8 cellular contexts compared by ENCODE assay signal in the genomic region with DNA sequence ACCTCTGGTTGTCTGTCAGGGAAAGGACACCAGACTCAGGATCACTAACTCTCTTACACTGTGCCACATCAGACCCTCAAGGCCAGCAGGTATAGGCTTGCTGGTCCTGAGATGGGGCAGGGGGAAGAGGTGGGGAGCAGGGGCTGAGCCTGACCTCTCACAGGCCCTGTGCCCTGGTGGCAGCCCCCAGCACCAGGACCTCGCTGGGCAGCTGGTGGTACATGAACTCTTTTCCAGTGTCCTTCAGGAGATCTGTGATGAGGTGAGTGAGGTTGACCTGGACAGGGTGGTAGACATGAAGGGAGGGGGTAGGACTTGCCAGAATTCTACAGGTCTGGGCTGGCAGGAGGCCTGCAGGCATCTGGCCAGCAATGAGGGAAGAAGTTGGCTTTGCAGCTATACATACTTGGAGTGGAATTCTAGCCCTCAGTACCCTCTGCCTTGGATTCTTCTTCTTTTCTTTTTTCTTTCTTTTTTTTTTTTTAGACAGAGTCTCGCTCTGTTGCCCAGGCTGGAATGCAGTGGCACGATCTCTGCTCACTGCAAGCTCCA. TPM values are rescaled to one million over a fixed set of nuclear protein-coding genes. Genes with fewer than 3 reads are reported as not detected.
DNase-seq lines count a peak whose midpoint lies in the region; ATAC-seq and TF ChIP-seq lines count a peak whose summit lies in the region.

No MANE protein-coding gene starts in this region.

- no peak for TF ChIP-seq POLR2A in body of pancreas (IDR thresholded peaks at IDR 0.05)

- TF ChIP-seq CTCF in 22Rv1 (IDR thresholded peaks at IDR 0.05), result no peak
- no peak for TF ChIP-seq CTCF in HFFc6 (IDR thresholded peaks at IDR 0.05)
- no peak for TF ChIP-seq CTCF in body of pancreas (IDR thresholded peaks at IDR 0.05)

- 37 to 51% methylated on average over 3 of the region's 3 CpGs for WGBS in body of pancreas, 2 donors

- H3K27me3 Mint-ChIP-seq in HFFc6 (ENCODE audit: insufficient read depth), result no peaks in the 10 kb centered on the region; the same call in 1 of the 2 replicates

- H3K9me3 ChIP-seq in body of pancreas (no peaks in the 10 kb centered on the region), muscle layer of colon (ENCODE audit: low read length) (no peaks in the 10 kb centered on the region)

- no peak for DNase-seq in HFFc6
- peak in 3 of 4 donors; percentile 49 to 80 (median 75) for DNase-seq in body of pancreas
- no peak for DNase-seq in DMS114 treated with DMSO at 0.1 percent for 48 hours (lab: John Stamatoyannopoulos, UW; ENCODE audit: unreplicated experiment)
- no peak for DNase-seq in DMS153 treated with DMSO at 0.1 percent for 48 hours (lab: John Stamatoyannopoulos, UW; ENCODE audit: unreplicated experiment)

- H3K36me3 ChIP-seq in body of pancreas (replicated peaks in 1 of 2; ENCODE audit: insufficient read depth in 1 of 2, low read depth in 2 of 2), result no peaks in the 10 kb centered on the region
- no peaks in the 10 kb centered on the region for H3K36me3 ChIP-seq in muscle layer of colon (ENCODE audit: insufficient read depth, low read length)

- H3K36me3 Mint-ChIP-seq in HFFc6 (ENCODE audit: low read depth), result no peaks in the 10 kb centered on the region; the same call in 1 of the 2 replicates

- H3K4me3 Mint-ChIP-seq in HFFc6, result peak overlapping the region; percentile 87

- intact Hi-C loops in body of pancreas (cut with DNase I), result no loop called here

- H3K27ac ChIP-seq in 22Rv1 (peak overlapping the region; percentile 95), body of pancreas (peak overlapping the region; percentile 86 to 97 (median 92)), muscle layer of colon (ENCODE audit: low read depth, low read length) (peak overlapping the region; percentile 86)

- H3K4me1 ChIP-seq in body of pancreas (peaks cover 74% of the 10 kb centered on the region), muscle layer of colon (ENCODE audit: insufficient read depth, low read length) (peaks cover 46% of the 10 kb centered on the region)

- no peak for ATAC-seq in body of pancreas
- ATAC-seq in HG02571 (IDR thresholded peaks at IDR 0.05; ENCODE audit: unreplicated experiment), result no peak
- ATAC-seq in GM19463 (IDR thresholded peaks at IDR 0.05; ENCODE audit: unreplicated experiment), result no peak

- no peak overlapping the region for H3K4me3 ChIP-seq in body of pancreas
- H3K4me3 ChIP-seq in muscle layer of colon (ENCODE audit: low read depth in 1 of 2, low read length in 2 of 2), result peak overlapping the region in 1 of 2 donors; percentile 89

- peak overlapping the region; percentile 82 for H3K9ac ChIP-seq in muscle layer of colon (ENCODE audit: low read length)

- no peaks in the 10 kb centered on the region for H3K9me3 Mint-ChIP-seq in HFFc6

- no peaks in the 10 kb centered on the region for H3K27me3 ChIP-seq in body of pancreas
- H3K27me3 ChIP-seq in muscle layer of colon (ENCODE audit: control insufficient read depth in 1 of 2, insufficient read depth in 2 of 2, low read length in 2 of 2), result no peaks in the 10 kb centered on the region

- peak overlapping the region; percentile 48; the same call in 1 of the 2 replicates for H3K27ac Mint-ChIP-seq in HFFc6

- H3K4me1 Mint-ChIP-seq in HFFc6 (ENCODE audit: low read depth), result peaks cover 40% of the 10 kb centered on the region

RNA-seq across cellular contexts. Expression of a gene that starts 1.4 kb away (rescaled TPM):
- 10 to 100 TPM; 46.6 to 57.7 (median 53.7) TPM for total RNA-seq in HFFc6 (2021; fragmentation: NEBNext Ultra II Directional; extraction: Animal tissue kit (Norgen Biotek cat#: 25700))
- 10 to 100 TPM; 45.9 to 73.5 TPM for total RNA-seq in body of pancreas

RNA-seq across cellular contexts. Expression of a gene that starts 1.5 kb away (rescaled TPM):
- total RNA-seq in HFFc6 (2021; fragmentation: NEBNext Ultra II Directional; extraction: Animal tissue kit (Norgen Biotek cat#: 25700)), result 10 to 100 TPM; 32.6 to 41.1 (median 39.7) TPM
- total RNA-seq in body of pancreas, result 10 to 100 TPM; 56.3 to 75.2 TPM

RNA-seq across cellular contexts. Expression of a gene that starts 2.9 kb away (rescaled TPM):
- 10 to 100 TPM; 21.7 to 29.5 (median 23.2) TPM for total RNA-seq in HFFc6 (2021; fragmentation: NEBNext Ultra II Directional; extraction: Animal tissue kit (Norgen Biotek cat#: 25700))
- 10 to 100 TPM; 23.6 to 56.7 TPM for total RNA-seq in body of pancreas

RNA-seq across cellular contexts. Expression of a gene that starts 6.9 kb away (rescaled TPM):
- total RNA-seq in HFFc6 (2021; fragmentation: NEBNext Ultra II Directional; extraction: Animal tissue kit (Norgen Biotek cat#: 25700)), result 10 to 100 TPM; 65.1 to 80.6 (median 71.2) TPM
- total RNA-seq in body of pancreas, result 100 to 1,000 TPM in 1 of 2 donors, 10 to 100 TPM in 1; 32.4 to 108 TPM

RNA-seq across cellular contexts. Expression of a gene that starts 13.4 kb away (rescaled TPM):
- total RNA-seq in HFFc6 (2021; fragmentation: NEBNext Ultra II Directional; extraction: Animal tissue kit (Norgen Biotek cat#: 25700)), result 10 to 100 TPM; 54.1 to 95.6 (median 73.1) TPM
- 10 to 100 TPM; 42.0 to 92.6 TPM for total RNA-seq in body of pancreas

Comparison
In these comparisons a context has a peak if more than half of its experiments do, and no peak if none do; other contexts are left out.
1. DNase-seq: peak in body of pancreas (3 of 4); none in HFFc6 (single experiment), DMS114 treated with DMSO at 0.1 percent for 48 hours (single experiment) and DMS153 treated with DMSO at 0.1 percent for 48 hours (single experiment).
2. Peak in every context shown above with its lines, with median percentiles within 50 percentile points of each other: H3K27ac ChIP-seq.